In genomic region chr22:39246217-39246616, GRCh38 we compare ENCODE assay signal across 19 cellular contexts.
"Had no signal": no experiment of that assay in that cellular context is flagged by ENCODE, and none has a peak within 500 bp of the region (broad histone marks: within the 10 kb centered on the region; RNA-seq: fewer than 3 reads in every experiment).

No MANE protein-coding gene starts in this region.

- H3K27me3 ChIP-seq: body of pancreas, right lobe of liver, testis had no signal

- H3K9me3 Mint-ChIP-seq: activated naive CD4-positive, alpha-beta T cell treated with anti-CD3 and anti-CD28 coated beads, Interleukin-2, amount 50 U/mL, for 72 hours; dendritic cell treated with granulocyte-macrophage colony-stimulating factor and Interleukin-4, amounts not matched to agents 40 ng/mL and 50 ng/mL, for 4 days; T-cell had no signal

- DNase-seq: activated CD4-positive, alpha-beta T cell treated with anti-CD3 and anti-CD28 coated beads, Interleukin-2, amount 50 U/mL, for 48 hours; activated CD4-positive, CD25-positive, alpha-beta regulatory T cell treated with anti-CD3 and anti-CD28 coated beads, Interleukin-2, amount 50 U/mL, for 72 hours; activated CD8-positive, alpha-beta memory T cell treated with anti-CD3 and anti-CD28 coated beads, Interleukin-2, amount 50 U/mL, for 4 hours; activated gamma-delta T cell; activated T-cell treated with anti-CD3 and anti-CD28 coated beads, Interleukin-2, amount 50 U/mL, for 48 hours; body of pancreas; cerebellar nuclear complex; islet precursor cell; naive B cell; right lobe of liver; stomach; T-cell; T1000; testis; upper lobe of right lung had no signal

- H3K36me3 ChIP-seq: prostate gland, right lobe of liver, stomach, upper lobe of right lung had no signal

- H3K27ac ChIP-seq: body of pancreas, prostate gland, right lobe of liver, SK-N-MC, stomach, testis, upper lobe of right lung had no signal

- H3K4me1 ChIP-seq: prostate gland had no signal

- H3K27ac Mint-ChIP-seq: activated naive CD4-positive, alpha-beta T cell treated with anti-CD3 and anti-CD28 coated beads, Interleukin-2, amount 50 U/mL, for 72 hours; dendritic cell treated with granulocyte-macrophage colony-stimulating factor and Interleukin-4, amounts not matched to agents 40 ng/mL and 50 ng/mL, for 4 days; naive B cell had no signal

- H3K9me3 ChIP-seq: body of pancreas, prostate gland, right lobe of liver, stomach, testis, upper lobe of right lung had no signal

- ATAC-seq: activated naive CD4-positive, alpha-beta T cell treated with anti-CD3 and anti-CD28 coated beads, Interleukin-2, amount 50 U/mL, for 72 hours; body of pancreas; right lobe of liver; T-cell; upper lobe of right lung had no signal

- H3K36me3 Mint-ChIP-seq: naive B cell, T-cell had no signal

- H3K4me3 ChIP-seq: body of pancreas, prostate gland, right lobe of liver, SK-N-MC, stomach, testis, upper lobe of right lung had no signal
